8 cellular contexts compared by ENCODE assay signal in the genomic region with DNA sequence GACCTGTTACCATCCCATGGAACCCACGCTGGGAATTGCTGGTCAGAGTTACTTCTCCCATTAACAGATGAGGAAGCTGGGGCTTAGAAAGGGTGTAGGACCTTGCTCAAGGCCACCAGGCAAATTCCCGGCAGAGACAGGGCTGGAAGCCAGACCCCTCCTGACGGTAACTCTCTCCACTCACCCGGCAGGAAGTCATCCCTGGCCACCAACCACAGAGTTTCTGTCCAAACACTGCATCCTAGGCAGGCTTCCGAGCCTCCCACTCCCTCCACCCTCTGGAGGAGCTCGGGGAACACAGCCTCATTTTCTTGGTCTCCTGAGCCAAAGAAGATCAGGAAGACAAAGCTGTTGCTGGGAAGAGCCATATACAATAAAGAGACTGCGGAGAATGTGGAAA. TPM values are rescaled to one million over a fixed set of nuclear protein-coding genes. Genes with fewer than 3 reads are reported as not detected.
DNase-seq lines count a peak whose midpoint lies in the region; FAIRE-seq and TF ChIP-seq lines count a peak whose summit lies in the region.

No MANE protein-coding gene starts in this region.

- TF ChIP-seq RAD21 in liver (IDR thresholded peaks at IDR 0.05): peak; percentile 26 to 35

- H3K36me3 ChIP-seq in liver (ENCODE audit: control insufficient read depth in 4 of 4, insufficient read depth in 3 of 4, low read depth in 1 of 4, low read length in 3 of 4) (peaks cover 0 to 39% (median 19%) of the 10 kb centered on the region in 4 donors), small intestine (ENCODE audit: control insufficient read depth in 2 of 2, insufficient read depth in 2 of 2, low read length in 2 of 2) (peaks cover 0 to 2% of the 10 kb centered on the region in 2 donors), trophoblast cell (ENCODE audit: control insufficient read depth in 1 of 2, insufficient read depth in 2 of 2, low read length in 2 of 2) (no peaks in the 10 kb centered on the region)

- 40% methylated on average over 7 of the region's 7 CpGs for WGBS in liver
- WGBS in small intestine, 3 donors: 50 to 80% (median 70%) methylated on average over 7 of the region's 7 CpGs
- no CpG with 5 or more reads among the region's 7 CpGs for WGBS in trophoblast cell (ENCODE audit: extremely low coverage, insufficient coverage, insufficient read length)

- H2BK12ac ChIP-seq in trophoblast cell (ENCODE audit: low read length): no peak overlapping the region

- TF ChIP-seq CTCF in choroid plexus epithelial cell (conservative IDR thresholded peaks at IDR 0.05; ENCODE audit: low read depth, low read length) (peak; percentile 33), liver (IDR thresholded peaks at IDR 0.05; ENCODE audit: low read depth, low read length, missing input control) (no peak)

- H2AK5ac ChIP-seq in trophoblast cell (ENCODE audit: low read length): no peak overlapping the region

- H3K9me3 ChIP-seq in liver (ENCODE audit: control insufficient read depth in 4 of 4, low read length in 3 of 4): no peaks in the 10 kb centered on the region
- no peaks in the 10 kb centered on the region for H3K9me3 ChIP-seq in small intestine (ENCODE audit: control insufficient read depth, low read depth)
- peaks cover 8% of the 10 kb centered on the region for H3K9me3 ChIP-seq in trophoblast cell (ENCODE audit: insufficient read depth, low read depth, low read length)

- no peak overlapping the region for H3K4me2 ChIP-seq in trophoblast cell (ENCODE audit: low read length)

- no peak overlapping the region for H4K12ac ChIP-seq in trophoblast cell (ENCODE audit: low read depth, low read length)

- H3K18ac ChIP-seq in trophoblast cell (ENCODE audit: low read length): no peak overlapping the region

- no peak overlapping the region for H3K4me3 ChIP-seq in choroid plexus epithelial cell (ENCODE audit: low read depth, low read length)
- no peak overlapping the region for H3K4me3 ChIP-seq in liver (ENCODE audit: low read depth in 1 of 3, low read length in 3 of 3)
- H3K4me3 ChIP-seq in small intestine (ENCODE audit: low read depth in 1 of 2, low read length in 2 of 2): no peak overlapping the region
- H3K4me3 ChIP-seq in trophoblast cell (ENCODE audit: low read depth, low read length): no peak overlapping the region

- no peak overlapping the region for H3K4ac ChIP-seq in trophoblast cell (ENCODE audit: low read depth, low read length)

- H3K4me1 ChIP-seq in liver (ENCODE audit: control insufficient read depth in 4 of 4, insufficient read depth in 4 of 4, low read length in 3 of 4) (peaks cover 0 to 7% (median 2%) of the 10 kb centered on the region in 4 donors), small intestine (ENCODE audit: control insufficient read depth in 2 of 2, insufficient read depth in 1 of 2, low read depth in 1 of 2, low read length in 1 of 2) (no peaks in the 10 kb centered on the region), trophoblast cell (ENCODE audit: control insufficient read depth in 1 of 2, insufficient read depth in 2 of 2, low read length in 2 of 2) (peaks cover 3 to 4% of the 10 kb centered on the region in 2 experiments)

- no peak overlapping the region for H4K8ac ChIP-seq in trophoblast cell (ENCODE audit: low read depth, low read length)

- peak; percentile 62 for DNase-seq in HCEC 1CT
- peak; percentile 82 for DNase-seq in choroid plexus epithelial cell (ENCODE audit: low read depth)
- DNase-seq in stromal cell of bone marrow (ENCODE audit: low read depth): peak; percentile 91
- DNase-seq in activated effector memory CD4-positive, alpha-beta T cell treated with anti-CD3 and anti-CD28 coated beads, Interleukin-2, amount 50 U/mL, for 16 hours: no peak
- no peak for DNase-seq in small intestine
- DNase-seq in OCI-M2 (lab: John Stamatoyannopoulos, UW; ENCODE audit: unreplicated experiment): no peak
- no peak for DNase-seq in trophoblast cell

- peak overlapping the region; percentile 37 to 51 for H3K27ac ChIP-seq in liver (ENCODE audit: low read depth in 1 of 2, low read length in 2 of 2)
- peak overlapping the region in 1 of 2 donors; percentile 83 for H3K27ac ChIP-seq in small intestine (ENCODE audit: low read depth in 1 of 2, low read length in 1 of 2)
- no peak overlapping the region for H3K27ac ChIP-seq in trophoblast cell (ENCODE audit: low read depth, low read length)

- H3K27me3 ChIP-seq in liver (ENCODE audit: control insufficient read depth in 4 of 4, insufficient read depth in 4 of 4, low read length in 3 of 4) (no peaks in the 10 kb centered on the region), small intestine (ENCODE audit: control insufficient read depth in 2 of 2, insufficient read depth in 2 of 2, low read length in 2 of 2) (no peaks in the 10 kb centered on the region), trophoblast cell (ENCODE audit: insufficient read depth, low read length) (no peaks in the 10 kb centered on the region)

- no peak overlapping the region for H3K23ac ChIP-seq in trophoblast cell (ENCODE audit: low read length)

- no peak overlapping the region for H2BK5ac ChIP-seq in trophoblast cell (ENCODE audit: low read depth, low read length, poor library complexity)

- no peak overlapping the region for H2BK120ac ChIP-seq in trophoblast cell (ENCODE audit: insufficient read depth, low read length, poor library complexity)

- H2AFZ ChIP-seq in trophoblast cell (ENCODE audit: insufficient read depth, low read length, poor library complexity): no peak overlapping the region

- H3K9ac ChIP-seq in liver (ENCODE audit: low read depth in 1 of 2, low read length in 2 of 2) (no peak overlapping the region), trophoblast cell (ENCODE audit: low read length) (no peak overlapping the region)

- FAIRE-seq in small intestine (lab: Jason Lieb, UNC): no peak

- H3K79me2 ChIP-seq in trophoblast cell (ENCODE audit: control insufficient read depth, insufficient read depth, low read length, poor library complexity): no peaks in the 10 kb centered on the region

- H3K14ac ChIP-seq in trophoblast cell (ENCODE audit: low read length): no peak overlapping the region

- H3K79me1 ChIP-seq in trophoblast cell (ENCODE audit: low read length): no peaks in the 10 kb centered on the region

- H4K91ac ChIP-seq in trophoblast cell (ENCODE audit: low read depth, low read length): no peak overlapping the region

TF ChIP-seq in liver, 16 proteins besides CTCF, POLR2A, EP300 and RAD21:
- TF ChIP-seq GABPA (IDR thresholded peaks at IDR 0.05 in 1 of 2, conservative IDR thresholded peaks at IDR 0.05 in 1 of 2) (peak in 1 of 2 donors; percentile 70), SP1 (IDR thresholded peaks at IDR 0.05) (peak; percentile 64), FOXA1 (IDR thresholded peaks at IDR 0.05) (peak; percentile 8), FOXA2 (IDR thresholded peaks at IDR 0.05) (no peak), HNF4A (conservative IDR thresholded peaks at IDR 0.05) (peak; percentile 57 to 65), RXRA (IDR thresholded peaks at IDR 0.05) (peak; percentile 38 to 64), EGR1 (IDR thresholded peaks at IDR 0.05; ENCODE audit: low read depth in 2 of 2) (peak in 1 of 2 donors; percentile 8), NR2F2 (IDR thresholded peaks at IDR 0.05) (no peak), TAF1 (conservative IDR thresholded peaks at IDR 0.05) (no peak), HNF4G (IDR thresholded peaks at IDR 0.05) (no peak)
- TF ChIP-seq, protein P1, sequence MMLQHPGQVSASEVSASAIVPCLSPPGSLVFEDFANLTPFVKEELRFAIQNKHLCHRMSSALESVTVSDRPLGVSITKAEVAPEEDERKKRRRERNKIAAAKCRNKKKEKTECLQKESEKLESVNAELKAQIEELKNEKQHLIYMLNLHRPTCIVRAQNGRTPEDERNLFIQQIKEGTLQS (IDR thresholded peaks at IDR 0.05): no peak
- TF ChIP-seq, protein P2, sequence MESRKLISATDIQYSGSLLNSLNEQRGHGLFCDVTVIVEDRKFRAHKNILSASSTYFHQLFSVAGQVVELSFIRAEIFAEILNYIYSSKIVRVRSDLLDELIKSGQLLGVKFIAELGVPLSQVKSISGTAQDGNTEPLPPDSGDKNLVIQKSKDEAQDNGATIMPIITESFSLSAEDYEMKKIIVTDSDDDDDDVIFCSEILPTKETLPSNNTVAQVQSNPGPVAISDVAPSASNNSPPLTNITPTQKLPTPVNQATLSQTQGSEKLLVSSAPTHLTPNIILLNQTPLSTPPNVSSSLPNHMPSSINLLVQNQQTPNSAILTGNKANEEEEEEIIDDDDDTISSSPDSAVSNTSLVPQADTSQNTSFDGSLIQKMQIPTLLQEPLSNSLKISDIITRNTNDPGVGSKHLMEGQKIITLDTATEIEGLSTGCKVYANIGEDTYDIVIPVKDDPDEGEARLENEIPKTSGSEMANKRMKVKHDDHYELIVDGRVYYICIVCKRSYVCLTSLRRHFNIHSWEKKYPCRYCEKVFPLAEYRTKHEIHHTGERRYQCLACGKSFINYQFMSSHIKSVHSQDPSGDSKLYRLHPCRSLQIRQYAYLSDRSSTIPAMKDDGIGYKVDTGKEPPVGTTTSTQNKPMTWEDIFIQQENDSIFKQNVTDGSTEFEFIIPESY (IDR thresholded peaks at IDR 0.05): no peak

RNA-seq across cellular contexts. Expression of a gene that starts 25.0 kb away (rescaled TPM):
- total RNA-seq in liver: 1 to 10 TPM; 5.4 to 8.0 TPM
- 1 to 10 TPM; 1.3 to 2.1 TPM for polyA plus RNA-seq in liver
- polyA plus RNA-seq in small intestine: 1 to 10 TPM; 3.8 to 4.9 (median 4.0) TPM
- 11.8 and 11.9 TPM in 2 replicates for polyA plus RNA-seq in trophoblast cell (2013)

RNA-seq across cellular contexts. Expression of a gene that starts 29.9 kb away (rescaled TPM):
- 10 to 100 TPM; 29.6 to 49.3 TPM for total RNA-seq in liver
- polyA plus RNA-seq in liver: 100 to 1,000 TPM in 1 of 2 donors, 10 to 100 TPM in 1; 45.8 to 142 TPM
- polyA plus RNA-seq in small intestine: 10 to 100 TPM; 20.5 to 36.9 (median 27.8) TPM
- 0.56 and 0.59 TPM in 2 replicates for polyA plus RNA-seq in trophoblast cell (2013)

RNA-seq across cellular contexts. Expression of a gene that starts 50.6 kb away (rescaled TPM):
- total RNA-seq in liver: 10 to 100 TPM; 42.2 to 57.0 TPM
- polyA plus RNA-seq in liver (10 to 100 TPM; 31.2 to 34.6 TPM), small intestine (100 to 1,000 TPM in 1 of 3 donors, 10 to 100 TPM in 2; 47.8 to 101 (median 55.2) TPM)
- polyA plus RNA-seq in trophoblast cell (2013): 169 and 175 TPM in 2 replicates

Comparison
In these comparisons a context has a peak if more than half of its experiments do, and no peak if none do; other contexts are left out.
1. DNase-seq: peak in HCEC 1CT (single experiment), choroid plexus epithelial cell (single experiment) and stromal cell of bone marrow (single experiment); none in activated effector memory CD4-positive, alpha-beta T cell treated with anti-CD3 and anti-CD28 coated beads, Interleukin-2, amount 50 U/mL, for 16 hours (single experiment), small intestine (single experiment), OCI-M2 (single experiment) and trophoblast cell (0 of 2).